ENCODE assay signal across 17 cellular contexts in the genomic region with DNA sequence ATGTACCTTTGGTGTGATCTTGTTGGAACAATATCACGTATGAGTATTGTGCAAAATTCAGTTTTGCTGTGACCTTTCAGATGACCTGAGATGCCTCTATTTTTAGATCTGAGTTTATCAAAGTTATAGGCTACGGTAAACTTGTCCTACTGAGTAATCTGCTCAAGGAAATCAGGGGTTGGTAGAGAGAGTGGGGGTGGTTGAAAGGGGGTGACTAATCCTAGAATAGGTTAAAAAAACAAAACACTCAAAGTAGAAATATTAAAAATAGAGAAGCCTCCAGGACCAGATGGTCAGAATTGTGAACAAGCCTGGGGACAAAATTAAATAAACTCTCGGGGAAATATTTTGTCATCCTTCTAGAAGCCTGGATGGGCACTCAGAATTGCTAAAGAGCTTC. TPM values are rescaled to one million over a fixed set of nuclear protein-coding genes. Genes with fewer than 3 reads are reported as not detected.
"Had no signal": no experiment of that assay in that cellular context is flagged by ENCODE, and none has a peak within 500 bp of the region (broad histone marks: within the 10 kb centered on the region; RNA-seq: fewer than 3 reads in every experiment).

No MANE protein-coding gene starts in this region.

- H3K27ac ChIP-seq: body of pancreas, coronary artery, gastroesophageal sphincter, heart left ventricle, left lung, neutrophil, transverse colon, uterus had no signal

- H3K9me3 ChIP-seq: body of pancreas, gastroesophageal sphincter, left lung, neutrophil, transverse colon, uterus had no signal

- H3K4me3 ChIP-seq: body of pancreas, coronary artery, gastroesophageal sphincter, heart left ventricle, left lung, transverse colon, uterus had no signal

- H3K36me3 ChIP-seq: gastroesophageal sphincter, heart left ventricle, left lung, neutrophil, transverse colon, uterus had no signal

- DNase-seq: activated B cell treated with CpG ODN at 0.5 μM for 24 hours; activated CD4-positive, alpha-beta memory T cell treated with anti-CD3 and anti-CD28 coated beads, Interleukin-2, amount 10 ng/mL, durations not matched to agents 7 days and 5 days; activated CD4-positive, alpha-beta T cell treated with anti-CD3 and anti-CD28 coated beads for 4 hours; activated CD8-positive, alpha-beta memory T cell treated with anti-CD3 and anti-CD28 coated beads, Interleukin-2, amount 10 ng/mL, durations not matched to agents 7 days and 5 days; body of pancreas; erythroblast; heart left ventricle; left lung; stimulated activated naive CD8-positive, alpha-beta T cell treated with anti-CD3 and anti-CD28 coated beads, Interleukin-15, Interleukin-2, amounts not matched to agents 100 U/mL and 50 U/mL, for 24 hours; transverse colon; uterus had no signal

- H3K4me1 ChIP-seq: body of pancreas, gastroesophageal sphincter, heart left ventricle, left lung, transverse colon, uterus had no signal

- H3K27me3 ChIP-seq: body of pancreas, gastroesophageal sphincter, heart left ventricle, left lung, neutrophil, transverse colon, uterus had no signal

RNA-seq across cellular contexts. Expression of a gene that starts 59.9 kb away (rescaled TPM):
- total RNA-seq: activated B cell treated with CpG ODN at 0.5 μM for 24 hours; activated CD4-positive, alpha-beta memory T cell treated with anti-CD3 and anti-CD28 coated beads, Interleukin-2, amount 10 ng/mL, durations not matched to agents 7 days and 5 days; activated CD8-positive, alpha-beta memory T cell treated with anti-CD3 and anti-CD28 coated beads, Interleukin-2, amount 10 ng/mL, durations not matched to agents 7 days and 5 days; body of pancreas; kidney epithelial cell; left lung; lung microvascular endothelial cell; natural killer cell treated with Interleukin-12 subunit alpha and Interleukin-12 subunit beta and Interleukin-15 and Interleukin-18, amount 100 ng/mL, for 72 hours; transverse colon had no signal
